Comparison of ENCODE assay signal across 22 cellular contexts in the genomic region with DNA sequence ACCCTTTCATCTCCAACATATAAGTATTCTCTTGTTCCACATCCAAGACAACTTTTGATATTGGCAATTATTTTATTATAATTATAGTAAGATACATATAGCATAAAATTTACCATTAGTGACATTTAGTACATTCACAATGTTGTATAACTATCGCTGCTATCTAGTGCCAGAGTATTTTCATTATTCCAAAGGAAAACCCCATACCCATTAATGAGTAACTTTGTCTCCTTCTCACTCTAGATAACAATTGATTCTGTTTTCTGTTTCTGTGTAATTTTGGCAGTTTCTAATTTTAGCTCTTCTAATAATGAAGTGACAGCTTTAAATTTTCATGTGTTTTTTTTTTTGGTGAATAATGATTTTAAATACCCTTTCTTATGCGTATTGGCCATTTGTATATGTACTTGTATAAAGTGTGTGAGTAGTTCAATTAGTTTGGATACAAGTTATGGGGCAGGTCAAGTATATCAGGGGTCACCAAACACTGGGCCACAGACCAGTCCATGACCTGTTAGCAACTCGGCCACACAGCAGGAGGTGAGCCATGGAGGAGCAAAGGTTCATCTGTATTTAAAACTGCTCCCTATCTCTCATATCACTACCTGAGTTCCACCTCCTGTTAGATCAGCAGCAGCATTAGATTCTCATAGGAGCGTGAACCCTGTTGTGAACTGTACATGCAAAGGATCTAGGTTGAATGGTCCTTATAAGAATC.
DNase-seq lines count a peak whose midpoint lies in the region; ATAC-seq, FAIRE-seq and TF ChIP-seq lines count a peak whose summit lies in the region.
"Had no signal": no experiment of that assay in that cellular context is flagged by ENCODE, and none has a peak within 500 bp of the region (broad histone marks: within the 10 kb centered on the region; RNA-seq: fewer than 3 reads in every experiment).

No MANE protein-coding gene starts in this region.

- WGBS in A549 (ENCODE audit: missing lambda C conversion rate): 78% methylated on average over 4 of the region's 4 CpGs
- WGBS in hepatocyte (ENCODE audit: low lambda C conversion rate, missing lambda C conversion rate): 70% methylated on average over 4 of the region's 4 CpGs
- 32 to 35% methylated on average over 4 of the region's 4 CpGs for WGBS in pancreas, 2 donors
- 82 to 88% methylated on average over 4 of the region's 4 CpGs for WGBS in tibial nerve, 2 donors

- H3K9me3 ChIP-seq in A549 (no peaks in the 10 kb centered on the region), hepatocyte (ENCODE audit: low read depth) (no peaks in the 10 kb centered on the region), pancreas (no peaks in the 10 kb centered on the region), tibial nerve (no peaks in the 10 kb centered on the region)
- H3K9me3 ChIP-seq: Caco-2 had no signal

- no peak for DNase-seq in A549 (ENCODE audit: low read depth in 1 of 2, low spot score in 1 of 2)
- DNase-seq in HuH-7 (ENCODE audit: low spot score): peak; percentile 3
- peak; percentile 3 for DNase-seq in hepatocyte (ENCODE audit: low spot score)
- no peak for DNase-seq in pancreas
- no peak for DNase-seq in tibial nerve (ENCODE audit: low spot score in 2 of 2)
- no peak for DNase-seq in activated T-cell treated with anti-CD3 and anti-CD28 coated beads, Interleukin-2, amount 50 U/mL, for 4 hours
- DNase-seq: 8988T; C1 segment of cervical spinal cord; Caco-2; CD8-positive, alpha-beta T cell; DMS 273 treated with DMSO at 0.1 percent for 48 hours; DMS79; EL; GDM1; GM23248; H7; HCEC 1CT had no signal

- H3K9me3 Mint-ChIP-seq in activated T-helper 17 cell treated with anti-CD3 and anti-CD28 coated beads, Interleukin-2, amount 50 U/mL, for 72 hours: peaks cover 21% of the 10 kb centered on the region
- peaks cover 19% of the 10 kb centered on the region for H3K9me3 Mint-ChIP-seq in activated T-cell treated with anti-CD3 and anti-CD28 coated beads, Interleukin-2, amount 50 U/mL, for 4 hours

- H3K36me3 ChIP-seq in hepatocyte (replicated peaks; ENCODE audit: insufficient read depth, low read depth) (no peaks in the 10 kb centered on the region), pancreas (no peaks in the 10 kb centered on the region), tibial nerve (no peaks in the 10 kb centered on the region)

- FAIRE-seq in A549 (lab: Jason Lieb, UNC) (peak; percentile 56), pancreas (lab: Jason Lieb, UNC) (no peak)
- FAIRE-seq: D721Med, GM12878, GM19239, H1 had no signal

- no peaks in the 10 kb centered on the region for H3K4me1 Mint-ChIP-seq in activated T-helper 17 cell treated with anti-CD3 and anti-CD28 coated beads, Interleukin-2, amount 50 U/mL, for 72 hours
- H3K4me1 Mint-ChIP-seq in activated T-cell treated with anti-CD3 and anti-CD28 coated beads, Interleukin-2, amount 50 U/mL, for 4 hours (ENCODE audit: low read depth): no peaks in the 10 kb centered on the region

- H3K4me1 ChIP-seq in A549 (no peaks in the 10 kb centered on the region), hepatocyte (ENCODE audit: insufficient read depth) (no peaks in the 10 kb centered on the region), pancreas (peaks cover 0 to 4% (median 0%) of the 10 kb centered on the region in 3 donors), tibial nerve (no peaks in the 10 kb centered on the region)
- H3K4me1 ChIP-seq: Caco-2 had no signal

- H3K27me3 ChIP-seq in hepatocyte: no peaks in the 10 kb centered on the region
- no peaks in the 10 kb centered on the region for H3K27me3 ChIP-seq in pancreas
- H3K27me3 ChIP-seq in tibial nerve: no peaks in the 10 kb centered on the region

- CTCF ChIA-PET in A549 (lab: Yijun Ruan, JAX): no interaction called here

- no peak for TF ChIP-seq POLR2A in A549 (IDR thresholded peaks at IDR 0.05; ENCODE audit: low read length)
- no peak for TF ChIP-seq POLR2A in tibial nerve (IDR thresholded peaks at IDR 0.05)

- POLR2A ChIA-PET in A549 (lab: Yijun Ruan, JAX): no interaction called here

- no peaks in the 10 kb centered on the region for H3K27me3 Mint-ChIP-seq in activated T-helper 17 cell treated with anti-CD3 and anti-CD28 coated beads, Interleukin-2, amount 50 U/mL, for 72 hours
- H3K27me3 Mint-ChIP-seq in activated T-cell treated with anti-CD3 and anti-CD28 coated beads, Interleukin-2, amount 50 U/mL, for 4 hours (ENCODE audit: low read depth): no peaks in the 10 kb centered on the region

- no peaks in the 10 kb centered on the region for H3K79me2 ChIP-seq in hepatocyte

- no peaks in the 10 kb centered on the region for H3K9me2 ChIP-seq in hepatocyte (replicated peaks; ENCODE audit: insufficient read depth)

- no peak overlapping the region for H3K4me3 Mint-ChIP-seq in activated T-helper 17 cell treated with anti-CD3 and anti-CD28 coated beads, Interleukin-2, amount 50 U/mL, for 72 hours
- no peak overlapping the region for H3K4me3 Mint-ChIP-seq in activated T-cell treated with anti-CD3 and anti-CD28 coated beads, Interleukin-2, amount 50 U/mL, for 4 hours
- H3K4me3 Mint-ChIP-seq: CD8-positive, alpha-beta T cell had no signal

- no peak overlapping the region for H2AFZ ChIP-seq in hepatocyte
- H2AFZ ChIP-seq: GM23248 had no signal

- no peaks in the 10 kb centered on the region for H3K36me3 Mint-ChIP-seq in activated T-helper 17 cell treated with anti-CD3 and anti-CD28 coated beads, Interleukin-2, amount 50 U/mL, for 72 hours (ENCODE audit: low read depth)
- H3K36me3 Mint-ChIP-seq in activated T-cell treated with anti-CD3 and anti-CD28 coated beads, Interleukin-2, amount 50 U/mL, for 4 hours (ENCODE audit: insufficient read depth): no peaks in the 10 kb centered on the region
- H3K36me3 Mint-ChIP-seq: CD8-positive, alpha-beta T cell had no signal

- H4K20me1 ChIP-seq in hepatocyte (ENCODE audit: insufficient read depth, poor library complexity, severe bottlenecking): no peaks in the 10 kb centered on the region

- TF ChIP-seq CTCF in A549 (IDR thresholded peaks at IDR 0.05): no peak
- no peak for TF ChIP-seq CTCF in hepatocyte (IDR thresholded peaks at IDR 0.05; ENCODE audit: poor library complexity)
- no peak for TF ChIP-seq CTCF in pancreas (IDR thresholded peaks at IDR 0.05)
- no peak for TF ChIP-seq CTCF in tibial nerve (IDR thresholded peaks at IDR 0.05)

- no peak for TF ChIP-seq EP300 in A549 (IDR thresholded peaks at IDR 0.05)
- TF ChIP-seq EP300 in tibial nerve (IDR thresholded peaks at IDR 0.05): no peak

- H3K27ac Mint-ChIP-seq in activated T-helper 17 cell treated with anti-CD3 and anti-CD28 coated beads, Interleukin-2, amount 50 U/mL, for 72 hours: no peak overlapping the region
- H3K27ac Mint-ChIP-seq: CD8-positive, alpha-beta T cell had no signal

- H3K27ac ChIP-seq in A549: no peak overlapping the region
- no peak overlapping the region for H3K27ac ChIP-seq in hepatocyte
- H3K27ac ChIP-seq in pancreas: no peak overlapping the region
- no peak overlapping the region for H3K27ac ChIP-seq in tibial nerve
- H3K27ac ChIP-seq: GM23248 had no signal

- no peak overlapping the region for H3K4me3 ChIP-seq in A549
- H3K4me3 ChIP-seq in hepatocyte: no peak overlapping the region
- no peak overlapping the region for H3K4me3 ChIP-seq in pancreas
- H3K4me3 ChIP-seq in tibial nerve: no peak overlapping the region
- H3K4me3 ChIP-seq: GM12878, GM23248 had no signal

- no peak overlapping the region for H3K4me2 ChIP-seq in A549
- no peak overlapping the region for H3K4me2 ChIP-seq in hepatocyte

- intact Hi-C loops in pancreas (cut with DNase I): no loop called here

- TF ChIP-seq RAD21 in A549 (conservative IDR thresholded peaks at IDR 0.05 in 1 of 2, IDR thresholded peaks at IDR 0.05 in 1 of 2): no peak

- ATAC-seq in A549: no peak
- peak in 3 of 4 donors; percentile 43 to 72 (median 55) for ATAC-seq in pancreas
- no peak for ATAC-seq in activated T-helper 17 cell treated with anti-CD3 and anti-CD28 coated beads, Interleukin-2, amount 50 U/mL, for 72 hours (replicated peaks)
- no peak for ATAC-seq in activated T-cell treated with anti-CD3 and anti-CD28 coated beads, Interleukin-2, amount 50 U/mL, for 4 hours
- ATAC-seq: CD8-positive, alpha-beta T cell; GM12878 had no signal

TF ChIP-seq in A549, 52 proteins besides CTCF, POLR2A, EP300 and RAD21:
- TF ChIP-seq, protein P1, sequence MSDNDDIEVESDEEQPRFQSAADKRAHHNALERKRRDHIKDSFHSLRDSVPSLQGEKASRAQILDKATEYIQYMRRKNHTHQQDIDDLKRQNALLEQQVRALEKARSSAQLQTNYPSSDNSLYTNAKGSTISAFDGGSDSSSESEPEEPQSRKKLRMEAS (IDR thresholded peaks at IDR 0.05): no peak
- TF ChIP-seq FOSB (CRISPR knock-in tag; IDR thresholded peaks at IDR 0.05): no peak
- TF ChIP-seq, protein P2, sequence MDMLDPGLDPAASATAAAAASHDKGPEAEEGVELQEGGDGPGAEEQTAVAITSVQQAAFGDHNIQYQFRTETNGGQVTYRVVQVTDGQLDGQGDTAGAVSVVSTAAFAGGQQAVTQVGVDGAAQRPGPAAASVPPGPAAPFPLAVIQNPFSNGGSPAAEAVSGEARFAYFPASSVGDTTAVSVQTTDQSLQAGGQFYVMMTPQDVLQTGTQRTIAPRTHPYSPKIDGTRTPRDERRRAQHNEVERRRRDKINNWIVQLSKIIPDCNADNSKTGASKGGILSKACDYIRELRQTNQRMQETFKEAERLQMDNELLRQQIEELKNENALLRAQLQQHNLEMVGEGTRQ (IDR thresholded peaks at IDR 0.05): no peak
- TF ChIP-seq CHD2 (IDR thresholded peaks at IDR 0.05; ENCODE audit: low read length, partially characterized antibody): no peak
- TF ChIP-seq HEYL (CRISPR knock-in tag; IDR thresholded peaks at IDR 0.05): no peak
- TF ChIP-seq ZNF302 (CRISPR knock-in tag; IDR thresholded peaks at IDR 0.05): no peak
- TF ChIP-seq FOXS1 (CRISPR knock-in tag; IDR thresholded peaks at IDR 0.05): no peak
- TF ChIP-seq TFCP2L1 (CRISPR knock-in tag; IDR thresholded peaks at IDR 0.05): no peak
- TF ChIP-seq SMC3 (IDR thresholded peaks at IDR 0.05): no peak
- TF ChIP-seq MAZ (IDR thresholded peaks at IDR 0.05; ENCODE audit: borderline replicate concordance, low read depth, low read length): no peak
- TF ChIP-seq CBX2 (IDR thresholded peaks at IDR 0.05; ENCODE audit: borderline replicate concordance, low read depth): no peak
- no peak for TF ChIP-seq FOSL2 (IDR thresholded peaks at IDR 0.05)
- TF ChIP-seq FOSL2 (CRISPR knock-in tag; IDR thresholded peaks at IDR 0.05): no peak
- TF ChIP-seq TP53 (CRISPR knock-in tag; IDR thresholded peaks at IDR 0.05): no peak
- no peak for TF ChIP-seq JUN (IDR thresholded peaks at IDR 0.05)
- TF ChIP-seq CHD4 (IDR thresholded peaks at IDR 0.05; ENCODE audit: borderline replicate concordance): no peak
- no peak for TF ChIP-seq SREBF2 (IDR thresholded peaks at IDR 0.05)
- no peak for TF ChIP-seq KDM1A (IDR thresholded peaks at IDR 0.05; ENCODE audit: low read depth)

Comparison
In these comparisons a context has a peak if more than half of its experiments do, and no peak if none do; other contexts are left out.
1. ATAC-seq: peak in pancreas (3 of 4); none in A549 (0 of 2), activated T-helper 17 cell treated with anti-CD3 and anti-CD28 coated beads, Interleukin-2, amount 50 U/mL, for 72 hours (single experiment) and activated T-cell treated with anti-CD3 and anti-CD28 coated beads, Interleukin-2, amount 50 U/mL, for 4 hours (0 of 2).
2. DNase-seq: peak in HuH-7 (single experiment) and hepatocyte (single experiment); none in A549 (0 of 2), pancreas (0 of 6), tibial nerve (0 of 2) and activated T-cell treated with anti-CD3 and anti-CD28 coated beads, Interleukin-2, amount 50 U/mL, for 4 hours (single experiment).